ENCODE assay signal across 19 cellular contexts in genomic region chr4:64068096-64068495, GRCh38.
DNase-seq lines count a peak whose midpoint lies in the region; ATAC-seq and TF ChIP-seq lines count a peak whose summit lies in the region.
"Had no signal": no experiment of that assay in that cellular context is flagged by ENCODE, and none has a peak within 500 bp of the region (broad histone marks: within the 10 kb centered on the region; RNA-seq: fewer than 3 reads in every experiment).

No MANE protein-coding gene starts in this region.

- TF ChIP-seq CTCF in astrocyte of the spinal cord (IDR thresholded peaks at IDR 0.05; ENCODE audit: low read depth, low read length) = no peak

- no peak overlapping the region for H3K4me3 ChIP-seq in MG63
- H3K4me3 ChIP-seq in astrocyte of the spinal cord (ENCODE audit: low read depth, low read length) = no peak overlapping the region

- H3K27me3 ChIP-seq in MG63 = no peaks in the 10 kb centered on the region

- ATAC-seq in HG03139 (IDR thresholded peaks at IDR 0.05; ENCODE audit: unreplicated experiment) (no peak), GM19328 (IDR thresholded peaks at IDR 0.05; ENCODE audit: unreplicated experiment) (no peak)

- no peaks in the 10 kb centered on the region for H3K36me3 ChIP-seq in MG63

- DNase-seq in A172 (ENCODE audit: low spot score) = peak; percentile 2
- DNase-seq in MG63 = peak; percentile 1
- peak; percentile 1 for DNase-seq in astrocyte of the spinal cord (ENCODE audit: low read depth, low spot score)
- DNase-seq in kidney tubule cell (ENCODE audit: low spot score) = peak; percentile 23
- DNase-seq in stimulated activated CD4-positive, alpha-beta T cell treated with anti-CD3 and anti-CD28 coated beads, Interleukin-2, amount 100 ng/mL, for 48 hours = no peak
- no peak for DNase-seq in NCI-H187 treated with DMSO at 0.1 percent for 48 hours (lab: John Stamatoyannopoulos, UW)
- DNase-seq: 8988T, DMS 273 treated with DMSO at 0.1 percent for 48 hours, GF-D8, NCI-H1105 treated with DMSO at 0.1 percent for 48 hours, NCI-H1694, NCI-H2107, NCI-H510A, NCI-H774, OCI-M1, SHP77, SK-N-SH had no signal

- H3K9me3 ChIP-seq in MG63 = no peaks in the 10 kb centered on the region
- H3K9me3 ChIP-seq: SK-N-SH had no signal

- in situ Hi-C loops in astrocyte of the spinal cord (cut with HindIII; ENCODE audit: low sequenced_read_pairs) = no loop called here

Comparison
In these comparisons a context has a peak if more than half of its experiments do, and no peak if none do; other contexts are left out.
1. DNase-seq: peak in A172 (single experiment), MG63 (single experiment), astrocyte of the spinal cord (single experiment) and kidney tubule cell (single experiment); none in stimulated activated CD4-positive, alpha-beta T cell treated with anti-CD3 and anti-CD28 coated beads, Interleukin-2, amount 100 ng/mL, for 48 hours (0 of 2) and NCI-H187 treated with DMSO at 0.1 percent for 48 hours (single experiment).